Comparison of ENCODE assay signal across 1 cellular context in genomic region chr1:46363121-46363520, GRCh38.
TF ChIP-seq lines count a peak whose summit lies in the region.

No MANE protein-coding gene starts in this region.

TF ChIP-seq in HepG2, 621 proteins besides CTCF, POLR2A, EP300 and RAD21:
- TF ChIP-seq, protein P1, sequence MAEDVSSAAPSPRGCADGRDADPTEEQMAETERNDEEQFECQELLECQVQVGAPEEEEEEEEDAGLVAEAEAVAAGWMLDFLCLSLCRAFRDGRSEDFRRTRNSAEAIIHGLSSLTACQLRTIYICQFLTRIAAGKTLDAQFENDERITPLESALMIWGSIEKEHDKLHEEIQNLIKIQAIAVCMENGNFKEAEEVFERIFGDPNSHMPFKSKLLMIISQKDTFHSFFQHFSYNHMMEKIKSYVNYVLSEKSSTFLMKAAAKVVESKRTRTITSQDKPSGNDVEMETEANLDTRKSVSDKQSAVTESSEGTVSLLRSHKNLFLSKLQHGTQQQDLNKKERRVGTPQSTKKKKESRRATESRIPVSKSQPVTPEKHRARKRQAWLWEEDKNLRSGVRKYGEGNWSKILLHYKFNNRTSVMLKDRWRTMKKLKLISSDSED (CRISPR knock-in tag; IDR thresholded peaks at IDR 0.05), result no peak
- TF ChIP-seq ZNF614 (CRISPR knock-in tag; IDR thresholded peaks at IDR 0.05; ENCODE audit: borderline replicate concordance) (no peak), ZNF382 (CRISPR knock-in tag; IDR thresholded peaks at IDR 0.05; ENCODE audit: borderline replicate concordance) (no peak)
